In genomic region chr6:141364694-141365093, GRCh38 we compare ENCODE assay signal across 26 cellular contexts.
"Had no signal": no experiment of that assay in that cellular context is flagged by ENCODE, and none has a peak within 500 bp of the region (broad histone marks: within the 10 kb centered on the region; RNA-seq: fewer than 3 reads in every experiment).

No MANE protein-coding gene starts in this region.

- H3K4me3 Mint-ChIP-seq: immature natural killer cell, mesothelial cell of epicardium, naive B cell had no signal

- FAIRE-seq: colon, endothelial cell of umbilical vein, frontal cortex, kidney had no signal

- H3K4me3 ChIP-seq: coronary artery, dorsolateral prefrontal cortex, esophagus muscularis mucosa, gastroesophageal sphincter, heart left ventricle, hepatocyte, lower lobe of right lung, mucosa of descending colon had no signal

- DNase-seq: dermis blood vessel endothelial cell; dorsolateral prefrontal cortex; effector CD4-positive, alpha-beta T cell; effector memory CD4-positive, alpha-beta T cell; foreskin keratinocyte; heart left ventricle; hypothalamus; immature natural killer cell; islet precursor cell; kidney; kidney glomerular epithelial cell; left colon; left ventricle myocardium superior; lower lobe of right lung; mesenchymal stem cell; mucosa of descending colon; naive B cell had no signal

- H3K4me1 Mint-ChIP-seq: immature natural killer cell had no signal

- H3K27ac Mint-ChIP-seq: immature natural killer cell, mesothelial cell of epicardium, naive B cell had no signal

- H3K9me3 ChIP-seq: lower lobe of right lung had no signal

- H3K36me3 Mint-ChIP-seq: immature natural killer cell, naive B cell had no signal

- H2AFZ ChIP-seq: hepatocyte had no signal

- H3K27ac ChIP-seq: coronary artery, dorsolateral prefrontal cortex, esophagus muscularis mucosa, foreskin keratinocyte, gastroesophageal sphincter, heart left ventricle, hepatocyte, lower lobe of right lung had no signal

- H3K27me3 ChIP-seq: esophagus muscularis mucosa, foreskin keratinocyte, gastroesophageal sphincter, heart left ventricle, hepatocyte had no signal

- H3K4me1 ChIP-seq: esophagus muscularis mucosa, foreskin keratinocyte, gastroesophageal sphincter, lower lobe of right lung had no signal

- H3K4me2 ChIP-seq: hepatocyte had no signal

- ATAC-seq: foreskin keratinocyte, gastroesophageal sphincter, heart left ventricle, left colon, left lobe of liver, left ventricle myocardium superior, lower lobe of right lung, mucosa of descending colon had no signal

- H3K36me3 ChIP-seq: esophagus muscularis mucosa, gastroesophageal sphincter, heart left ventricle, lower lobe of right lung had no signal

- H3K79me2 ChIP-seq: hepatocyte had no signal
